Comparison of ENCODE assay signal across 1 cellular context in genomic region chr15:69321041-69321554, GRCh38.
TF ChIP-seq lines count a peak whose summit lies in the region.

No MANE protein-coding gene starts in this region.

TF ChIP-seq in K562, 482 proteins besides CTCF, POLR2A, EP300 and RAD21 (continued from another document):
- TF ChIP-seq AFF1 (IDR thresholded peaks at IDR 0.05; ENCODE audit: low read depth in 1 of 2, partially characterized antibody in 2 of 2), result no peak
- no peak for TF ChIP-seq ZNF766 (CRISPR knock-in tag; conservative IDR thresholded peaks at IDR 0.05)
- no peak for TF ChIP-seq IRF9 (tag; IDR thresholded peaks at IDR 0.05)
- TF ChIP-seq ATF1 (CRISPR knock-in tag; IDR thresholded peaks at IDR 0.05), result no peak
- TF ChIP-seq ATF1 (tag; IDR thresholded peaks at IDR 0.05), result peak; percentile 66
TF ChIP-seq in K562: peak in this region for 2.
